8 cellular contexts compared by ENCODE assay signal in the genomic region with DNA sequence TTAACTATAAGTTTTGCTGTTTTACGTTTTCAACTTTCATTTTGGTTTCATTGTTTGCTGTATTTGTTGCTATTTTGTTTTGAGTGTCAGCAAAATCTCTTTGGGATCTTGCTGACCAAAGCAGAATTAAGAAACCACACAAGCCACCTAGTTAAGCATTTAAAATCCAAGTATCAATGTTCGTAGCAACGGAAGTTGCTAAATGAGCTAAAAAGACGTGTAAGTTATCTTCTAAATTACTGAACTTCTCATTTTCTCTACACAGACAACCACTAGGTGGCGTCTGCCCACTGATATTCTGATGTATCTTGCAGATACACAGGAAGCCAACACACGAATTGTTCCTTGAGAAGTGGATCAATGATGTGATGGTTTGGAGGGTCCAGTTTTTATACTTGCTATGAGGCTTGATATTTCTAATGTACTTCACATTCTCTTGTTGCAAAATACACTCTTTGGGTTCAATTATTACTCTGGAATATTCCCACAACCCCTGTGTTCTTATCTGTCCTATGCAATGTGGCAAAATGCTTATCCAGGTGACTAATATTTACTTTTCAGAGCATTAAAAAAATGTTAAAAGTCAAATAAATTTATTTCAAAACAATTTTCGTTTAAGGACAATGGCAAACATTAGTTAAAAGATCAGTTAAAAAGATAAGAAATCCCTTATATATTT.
DNase-seq lines count a peak whose midpoint lies in the region; ATAC-seq, FAIRE-seq and TF ChIP-seq lines count a peak whose summit lies in the region.

No MANE protein-coding gene starts in this region.

- FAIRE-seq in D721Med (lab: Jason Lieb, UNC) = peak; percentile 92

- no peak overlapping the region for H3K27ac Mint-ChIP-seq in activated CD8-positive, alpha-beta T cell treated with anti-CD3 and anti-CD28 coated beads for 36 hours

- TF ChIP-seq CTCF in D721Med (IDR thresholded peaks at IDR 0.05; ENCODE audit: insufficient read depth, missing control alignments) = peak; percentile 77
- TF ChIP-seq CTCF in activated CD8-positive, alpha-beta T cell treated with anti-CD3 and anti-CD28 coated beads for 36 hours (IDR thresholded peaks at IDR 0.05) = peak; percentile 57

- no peaks in the 10 kb centered on the region for H3K36me3 Mint-ChIP-seq in activated CD8-positive, alpha-beta T cell treated with anti-CD3 and anti-CD28 coated beads for 36 hours (ENCODE audit: low read depth)

- CTCF ChIA-PET in activated CD8-positive, alpha-beta T cell treated with anti-CD3 and anti-CD28 coated beads for 36 hours (lab: Charles Lee) = interaction anchor here (0.6 to 1.8 kb wide), 5 partner anchors 8 to 382 kb away, joined by 3 to 14 read pairs (median 4); no protein-coding TSS in a partner anchor

- ATAC-seq in GM18907 (IDR thresholded peaks at IDR 0.05; ENCODE audit: unreplicated experiment) (peak; percentile 89), HG03103 (IDR thresholded peaks at IDR 0.05; ENCODE audit: low read depth, unreplicated experiment) (peak; percentile 84)
- ATAC-seq in activated CD8-positive, alpha-beta T cell treated with anti-CD3 and anti-CD28 coated beads for 36 hours = peak; percentile 27

- no peaks in the 10 kb centered on the region for H3K9me3 Mint-ChIP-seq in activated CD8-positive, alpha-beta T cell treated with anti-CD3 and anti-CD28 coated beads for 36 hours

- H3K27me3 Mint-ChIP-seq in activated CD8-positive, alpha-beta T cell treated with anti-CD3 and anti-CD28 coated beads for 36 hours = no peaks in the 10 kb centered on the region

- peaks cover 3% of the 10 kb centered on the region for H3K4me1 Mint-ChIP-seq in activated CD8-positive, alpha-beta T cell treated with anti-CD3 and anti-CD28 coated beads for 36 hours (ENCODE audit: low read depth)

- POLR2A ChIA-PET in activated CD8-positive, alpha-beta T cell treated with anti-CD3 and anti-CD28 coated beads for 36 hours (lab: Charles Lee) = interaction anchor here (0.6 kb wide), 1 partner anchor 68 kb away, joined by 3 read pairs; no protein-coding TSS in a partner anchor

- no peak overlapping the region for H3K4me3 Mint-ChIP-seq in activated CD8-positive, alpha-beta T cell treated with anti-CD3 and anti-CD28 coated beads for 36 hours

- intact Hi-C loops in activated CD8-positive, alpha-beta T cell treated with anti-CD3 and anti-CD28 coated beads for 36 hours (cut with micrococcal nuclease) = no loop called here

- DNase-seq in D721Med (ENCODE audit: insufficient read length, low spot score) = no peak
- DNase-seq in NCI-H345 (lab: John Stamatoyannopoulos, UW) = peak; percentile 64
- DNase-seq in activated CD8-positive, alpha-beta T cell treated with anti-CD3 and anti-CD28 coated beads for 36 hours = peak; percentile 74
- DNase-seq in glomerular endothelial cell (ENCODE audit: extremely low read depth, low read depth, low spot score) = peak; percentile 9
- peak; percentile 56 for DNase-seq in renal cortical epithelial cell (ENCODE audit: low read depth)
- DNase-seq in NCI-H2107 treated with DMSO at 0.1 percent for 48 hours (lab: John Stamatoyannopoulos, UW; ENCODE audit: unreplicated experiment) = no peak

Comparison
In these comparisons a context has a peak if more than half of its experiments do, and no peak if none do; other contexts are left out.
1. DNase-seq: peak in NCI-H345 (single experiment), activated CD8-positive, alpha-beta T cell treated with anti-CD3 and anti-CD28 coated beads for 36 hours (single experiment), glomerular endothelial cell (single experiment) and renal cortical epithelial cell (single experiment); none in D721Med (single experiment) and NCI-H2107 treated with DMSO at 0.1 percent for 48 hours (single experiment).
2. ATAC-seq: peak in every context shown above with its lines; median percentile 89 in GM18907; 84 in HG03103; 27 in activated CD8-positive, alpha-beta T cell treated with anti-CD3 and anti-CD28 coated beads for 36 hours.